In the genomic region with DNA sequence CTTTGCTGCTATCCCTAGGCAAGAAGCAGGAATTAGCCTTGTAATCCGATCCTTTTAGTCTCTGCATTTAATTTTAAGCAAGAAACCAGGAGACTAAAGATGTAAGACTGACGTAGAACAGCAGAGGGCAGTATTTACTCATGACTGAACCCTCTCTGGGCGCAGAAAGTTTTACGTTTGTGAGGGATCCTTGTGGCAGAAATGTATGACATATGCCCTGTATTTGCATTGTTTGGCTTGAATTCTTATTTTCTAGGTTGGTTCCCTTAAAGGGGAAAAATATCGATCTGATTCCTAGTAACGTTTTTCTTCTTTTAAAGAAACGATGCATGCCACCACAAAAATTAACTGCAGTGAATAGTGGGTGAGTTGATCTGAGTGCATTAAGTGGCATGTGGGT, we compare ENCODE assay signal across 8 cellular contexts. TPM values are rescaled to one million over a fixed set of nuclear protein-coding genes. Genes with fewer than 3 reads are reported as not detected.
DNase-seq lines count a peak whose midpoint lies in the region; ATAC-seq and TF ChIP-seq lines count a peak whose summit lies in the region.

No MANE protein-coding gene starts in this region.

- H3K4me3 Mint-ChIP-seq in mesothelial cell of epicardium: peak overlapping the region; percentile 58

- TF ChIP-seq CTCF in AG09309 (IDR thresholded peaks at IDR 0.05; ENCODE audit: control insufficient read depth, insufficient read depth, low read depth, low read length, missing control alignments): peak; percentile 83
- TF ChIP-seq CTCF in GM12872 (IDR thresholded peaks at IDR 0.05; ENCODE audit: insufficient read depth, low read depth, low read length): peak; percentile 71
- peak; percentile 76 for TF ChIP-seq CTCF in mesothelial cell of epicardium (IDR thresholded peaks at IDR 0.05; ENCODE audit: unreplicated experiment)

- peaks cover 10% of the 10 kb centered on the region for H3K36me3 Mint-ChIP-seq in mesothelial cell of epicardium

- peak overlapping the region; percentile 82 for H3K27ac Mint-ChIP-seq in mesothelial cell of epicardium

- H3K27me3 Mint-ChIP-seq in mesothelial cell of epicardium (ENCODE audit: low read depth): peaks cover 26% of the 10 kb centered on the region

- H3K9me3 Mint-ChIP-seq in mesothelial cell of epicardium: peaks cover 11% of the 10 kb centered on the region

- H3K4me3 ChIP-seq in AG09309 (ENCODE audit: control insufficient read depth, low read depth, low read length): no peak overlapping the region

- DNase-seq in AG09309 (ENCODE audit: low read depth) (peak; percentile 75), NCI-H1092 treated with DMSO at 0.1 percent for 48 hours (lab: John Stamatoyannopoulos, UW) (peak; percentile 77), SIG-M5 (lab: John Stamatoyannopoulos, UW) (peak; percentile 14), dermis microvascular lymphatic vessel endothelial cell (ENCODE audit: low read depth in 2 of 2) (peak; percentile 86 to 91), mesothelial cell of epicardium (ENCODE audit: low spot score in 2 of 2, unreplicated experiment in 2 of 2) (peak in 1 of 2 experiments; percentile 45)
- DNase-seq in activated CD4-positive, CD25-positive, alpha-beta regulatory T cell treated with anti-CD3 and anti-CD28 coated beads, Interleukin-2, amount 50 U/mL, for 72 hours: no peak

- peak; percentile 34 for ATAC-seq in HG02642 (IDR thresholded peaks at IDR 0.05; ENCODE audit: poor library complexity, unreplicated experiment)

- peaks cover 38% of the 10 kb centered on the region for H3K4me1 Mint-ChIP-seq in mesothelial cell of epicardium

RNA-seq across cellular contexts. Expression of a gene that starts 1.3 kb away (rescaled TPM):
- total RNA-seq in dermis microvascular lymphatic vessel endothelial cell (37.1 and 47.4 TPM in 2 replicates), mesothelial cell of epicardium (58.5 to 61.1 TPM (median 60.2 TPM) in 3 replicates)
